Comparison of ENCODE assay signal across 9 cellular contexts in the genomic region with DNA sequence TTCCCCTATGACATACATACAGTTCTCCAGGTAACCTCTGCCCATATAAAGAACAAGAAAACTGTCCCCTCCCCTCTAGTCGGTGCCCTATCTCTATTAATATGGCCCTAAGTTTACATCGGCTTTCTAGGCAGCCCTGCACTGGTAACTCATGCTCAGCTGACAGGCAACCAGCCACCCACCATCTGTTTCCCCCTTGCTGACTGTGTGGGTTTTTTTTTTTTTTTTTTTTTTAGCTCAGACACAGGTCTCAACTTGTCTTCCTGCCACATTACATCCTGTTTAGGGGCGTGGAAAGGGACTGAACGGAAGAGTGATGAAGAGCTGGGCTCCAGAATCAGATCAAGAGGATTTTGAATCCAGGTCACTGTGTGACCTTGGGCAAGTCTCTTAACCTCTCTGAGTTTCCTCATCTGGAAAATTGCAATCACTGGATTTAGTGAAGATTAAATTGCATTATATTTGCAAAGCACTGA. TPM values are rescaled to one million over a fixed set of nuclear protein-coding genes. Genes with fewer than 3 reads are reported as not detected.
DNase-seq lines count a peak whose midpoint lies in the region; ATAC-seq and TF ChIP-seq lines count a peak whose summit lies in the region.
"Had no signal": no experiment of that assay in that cellular context is flagged by ENCODE, and none has a peak within 500 bp of the region (broad histone marks: within the 10 kb centered on the region; RNA-seq: fewer than 3 reads in every experiment).

No MANE protein-coding gene starts in this region.

- H3K27ac ChIP-seq in DOHH2 (ENCODE audit: low read depth, low read length) (peak overlapping the region; percentile 99), ascending aorta (peak overlapping the region in 1 of 2 donors; percentile 27)

- intact Hi-C loops in ascending aorta (cut with DNase I), result no loop called here

- peaks cover 96% of the 10 kb centered on the region for H3K79me2 ChIP-seq in DOHH2 (ENCODE audit: control insufficient read depth, low read length)

- ATAC-seq in HG02610 (IDR thresholded peaks at IDR 0.05; ENCODE audit: unreplicated experiment), result peak; percentile 29
- peak; percentile 70 for ATAC-seq in activated naive CD8-positive, alpha-beta T cell treated with anti-CD3 and anti-CD28 coated beads, Interleukin-2, amount 50 U/mL, for 24 hours

- H3K27me3 Mint-ChIP-seq in activated naive CD8-positive, alpha-beta T cell treated with anti-CD3 and anti-CD28 coated beads, Interleukin-2, amount 50 U/mL, for 24 hours, result no peaks in the 10 kb centered on the region

- H3K4me1 Mint-ChIP-seq in activated naive CD8-positive, alpha-beta T cell treated with anti-CD3 and anti-CD28 coated beads, Interleukin-2, amount 50 U/mL, for 24 hours, result peaks cover 94% of the 10 kb centered on the region

- TF ChIP-seq CTCF in DOHH2 (IDR thresholded peaks at IDR 0.05; ENCODE audit: low read depth, low read length, poor library complexity, severe bottlenecking) (no peak), ascending aorta (IDR thresholded peaks at IDR 0.05) (no peak)

- H3K9me3 ChIP-seq in DOHH2 (ENCODE audit: control insufficient read depth, insufficient read depth, low read length) (no peaks in the 10 kb centered on the region), ascending aorta (no peaks in the 10 kb centered on the region)

- no peaks in the 10 kb centered on the region for H3K9me3 Mint-ChIP-seq in activated naive CD8-positive, alpha-beta T cell treated with anti-CD3 and anti-CD28 coated beads, Interleukin-2, amount 50 U/mL, for 24 hours

- H4K20me1 ChIP-seq in DOHH2 (ENCODE audit: control insufficient read depth, insufficient read depth, low read depth, low read length), result peaks cover 63% of the 10 kb centered on the region

- H3K4me3 ChIP-seq in DOHH2 (ENCODE audit: low read length) (peak overlapping the region; percentile 95), ascending aorta (no peak overlapping the region)

- H3K9me2 ChIP-seq in DOHH2 (replicated peaks; ENCODE audit: control insufficient read depth, low read length), result no peaks in the 10 kb centered on the region

- H3K36me3 Mint-ChIP-seq in activated naive CD8-positive, alpha-beta T cell treated with anti-CD3 and anti-CD28 coated beads, Interleukin-2, amount 50 U/mL, for 24 hours (ENCODE audit: low read depth), result peaks cover 58% of the 10 kb centered on the region

- peak overlapping the region; percentile 94 for H3K4me2 ChIP-seq in DOHH2 (ENCODE audit: low read length)

- DNase-seq in SHP77 treated with DMSO at 0.1 percent for 48 hours (lab: John Stamatoyannopoulos, UW) (peak; percentile 44), ascending aorta (ENCODE audit: low spot score in 2 of 2) (no peak), kidney glomerular epithelial cell (lab: John Stamatoyannopoulos, UW) (no peak), NCI-H446 treated with DMSO at 0.1 percent for 48 hours (lab: John Stamatoyannopoulos, UW) (no peak)
- peak; percentile 61 for DNase-seq in activated naive CD8-positive, alpha-beta T cell treated with anti-CD3 and anti-CD28 coated beads, Interleukin-2, amount 50 U/mL, for 24 hours
- peak in 2 of 3 experiments; percentile 42 to 63 for DNase-seq in stimulated activated CD4-positive, alpha-beta T cell treated with anti-CD3 and anti-CD28 coated beads, TNF-alpha, amount 100 ng/mL, for 4 hours (ENCODE audit: low read depth in 3 of 3)

- peak overlapping the region; percentile 97 for H3K27ac Mint-ChIP-seq in activated naive CD8-positive, alpha-beta T cell treated with anti-CD3 and anti-CD28 coated beads, Interleukin-2, amount 50 U/mL, for 24 hours

- peaks cover 86% of the 10 kb centered on the region for H3K4me1 ChIP-seq in DOHH2 (ENCODE audit: control insufficient read depth, low read length)
- H3K4me1 ChIP-seq in ascending aorta, result no peaks in the 10 kb centered on the region

- peak overlapping the region; percentile 78 for H3K4me3 Mint-ChIP-seq in activated naive CD8-positive, alpha-beta T cell treated with anti-CD3 and anti-CD28 coated beads, Interleukin-2, amount 50 U/mL, for 24 hours

- H3K27me3 ChIP-seq in DOHH2 (ENCODE audit: control insufficient read depth, low read length), result no peaks in the 10 kb centered on the region
- no peaks in the 10 kb centered on the region for H3K27me3 ChIP-seq in ascending aorta

- peaks cover 90% of the 10 kb centered on the region for H3K36me3 ChIP-seq in DOHH2 (ENCODE audit: control insufficient read depth, low read length)
- peaks cover 0 to 2% of the 10 kb centered on the region in 2 donors for H3K36me3 ChIP-seq in ascending aorta

- H3F3A ChIP-seq in DOHH2 (ENCODE audit: control insufficient read depth, insufficient read depth), result peaks cover 35% of the 10 kb centered on the region

RNA-seq across cellular contexts. Expression of gene LAPTM5, which starts 14.0 kb away (rescaled TPM):
- total RNA-seq in ascending aorta, result 56.1 TPM

RNA-seq across cellular contexts. Expression of gene MATN1, which starts 20.2 kb away (rescaled TPM):
- total RNA-seq in ascending aorta, result 0.85 TPM
- total RNA-seq: epithelial cell of proximal tubule had no signal

Comparison
In these comparisons a context has a peak if more than half of its experiments do, and no peak if none do; other contexts are left out.
1. DNase-seq: peak in SHP77 treated with DMSO at 0.1 percent for 48 hours (single experiment), activated naive CD8-positive, alpha-beta T cell treated with anti-CD3 and anti-CD28 coated beads, Interleukin-2, amount 50 U/mL, for 24 hours (single experiment) and stimulated activated CD4-positive, alpha-beta T cell treated with anti-CD3 and anti-CD28 coated beads, TNF-alpha, amount 100 ng/mL, for 4 hours (2 of 3); none in ascending aorta (0 of 2), kidney glomerular epithelial cell (single experiment) and NCI-H446 treated with DMSO at 0.1 percent for 48 hours (single experiment).